21 cellular contexts compared by ENCODE assay signal in genomic region chr6:125370343-125370742, GRCh38.
"Had no signal": no experiment of that assay in that cellular context is flagged by ENCODE, and none has a peak within 500 bp of the region (broad histone marks: within the 10 kb centered on the region; RNA-seq: fewer than 3 reads in every experiment).

No MANE protein-coding gene starts in this region.

- H3K27me3 ChIP-seq: colonic mucosa, tibial artery, upper lobe of left lung, uterus had no signal

- H3K4me1 ChIP-seq: colonic mucosa, esophagus squamous epithelium, left lung, psoas muscle, spleen, upper lobe of left lung, uterus had no signal

- H3K4me3 ChIP-seq: colonic mucosa, esophagus squamous epithelium, left lung, psoas muscle, spleen, tibial artery, upper lobe of left lung, uterus had no signal

- H3K27ac ChIP-seq: colonic mucosa, esophagus squamous epithelium, left lung, psoas muscle, spleen, upper lobe of left lung, uterus had no signal

- H3K36me3 ChIP-seq: colonic mucosa, esophagus squamous epithelium, left lung, spleen, tibial artery, upper lobe of left lung, uterus had no signal

- ATAC-seq: left lung; psoas muscle; sciatic nerve; stimulated activated memory B cell treated with anti-CD40 and anti-IgM and Interleukin-4, amounts not matched to agents 10 μg/mL and 1 μg/mL and 100 μg/mL, for 72 hours had no signal

- H3K9me3 ChIP-seq: colonic mucosa, esophagus squamous epithelium, left lung, psoas muscle, spleen, tibial artery, upper lobe of left lung, uterus had no signal

- DNase-seq: colonic mucosa; dermis blood vessel endothelial cell; esophagus squamous epithelium; foreskin fibroblast; head of caudate nucleus; hypothalamus; kidney glomerular epithelial cell; left lung; mesendoderm; naive B cell; psoas muscle; retina; spleen; stimulated activated CD4-positive, alpha-beta T cell treated with anti-CD3 and anti-CD28 coated beads, Interleukin-15, amount 100 ng/mL, for 24 hours; stimulated activated CD4-positive, alpha-beta T cell treated with anti-CD3 and anti-CD28 coated beads, Interleukin-1b, Interleukin-23, amount 100 ng/mL, for 48 hours; stimulated activated CD4-positive, alpha-beta T cell treated with anti-CD3 and anti-CD28 coated beads, Interleukin-4, amount 100 ng/mL, for 24 hours; tibial artery; upper lobe of left lung; uterus had no signal
